ENCODE assay signal across 8 cellular contexts in the genomic region with DNA sequence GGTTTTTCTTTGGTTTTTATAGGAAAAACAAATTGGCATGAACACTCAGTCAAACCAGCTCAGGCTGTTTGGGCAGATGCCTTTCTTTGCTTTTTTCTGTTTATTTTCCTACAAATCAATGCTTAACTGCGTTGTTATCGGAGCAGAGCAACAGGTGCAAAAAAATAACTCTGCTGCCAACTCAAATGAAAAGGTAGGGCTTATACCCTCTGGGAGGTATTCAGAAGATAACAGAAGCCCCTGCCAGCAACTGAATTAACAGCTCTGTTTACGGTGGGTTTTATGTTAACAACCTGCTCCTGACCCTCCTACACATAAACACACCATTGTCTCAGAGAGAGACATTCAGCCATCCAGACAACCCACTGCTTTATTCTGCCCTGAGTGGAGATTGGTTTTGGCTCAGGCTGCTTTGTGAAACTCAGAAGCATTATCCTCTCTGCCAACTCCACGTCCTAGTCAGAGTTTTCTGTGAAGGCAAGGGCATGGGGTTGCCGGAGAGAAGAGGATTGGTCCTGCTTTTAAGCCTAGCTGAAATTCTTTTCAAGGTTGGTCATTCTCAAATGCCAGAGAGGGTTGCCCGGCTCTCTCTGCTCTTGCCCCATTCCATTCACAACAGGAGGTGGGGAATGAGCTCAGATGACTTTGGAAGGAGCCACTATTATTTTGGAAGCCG. TPM values are rescaled to one million over a fixed set of nuclear protein-coding genes. Genes with fewer than 3 reads are reported as not detected.
DNase-seq lines count a peak whose midpoint lies in the region; ATAC-seq and TF ChIP-seq lines count a peak whose summit lies in the region.
"Had no signal": no experiment of that assay in that cellular context is flagged by ENCODE, and none has a peak within 500 bp of the region (broad histone marks: within the 10 kb centered on the region; RNA-seq: fewer than 3 reads in every experiment).

No MANE protein-coding gene starts in this region.

- H3K27ac Mint-ChIP-seq in type B pancreatic cell = peak overlapping the region; percentile 90
- H3K27ac Mint-ChIP-seq in activated CD8-positive, alpha-beta memory T cell treated with anti-CD3 and anti-CD28 coated beads, Interleukin-2, amount 10 ng/mL, durations not matched to agents 7 days and 5 days = no peak overlapping the region

- no peak for ATAC-seq in activated CD8-positive, alpha-beta memory T cell treated with anti-CD3 and anti-CD28 coated beads, Interleukin-2, amount 10 ng/mL, durations not matched to agents 7 days and 5 days

- no peaks in the 10 kb centered on the region for H3K9me3 Mint-ChIP-seq in type B pancreatic cell
- H3K9me3 Mint-ChIP-seq in activated CD8-positive, alpha-beta memory T cell treated with anti-CD3 and anti-CD28 coated beads, Interleukin-2, amount 10 ng/mL, durations not matched to agents 7 days and 5 days (ENCODE audit: low read depth) = no peaks in the 10 kb centered on the region

- WGBS in liver = 23% methylated on average over 7 of the region's 7 CpGs

- peaks cover 0 to 3% (median 0%) of the 10 kb centered on the region in 4 donors for H3K27me3 ChIP-seq in liver (ENCODE audit: control insufficient read depth in 4 of 4, insufficient read depth in 4 of 4, low read length in 3 of 4)

- H3K36me3 ChIP-seq in liver (ENCODE audit: control insufficient read depth in 4 of 4, insufficient read depth in 3 of 4, low read depth in 1 of 4, low read length in 3 of 4) = no peaks in the 10 kb centered on the region

- H3K9me3 ChIP-seq in liver (ENCODE audit: control insufficient read depth in 4 of 4, low read length in 3 of 4) = no peaks in the 10 kb centered on the region

- in situ Hi-C loops in T47D (cut with HindIII; ENCODE audit: low pct_unique_long_range_greater_than_20kb, low sequenced_read_pairs) = no loop called here

- H3K4me3 ChIP-seq in liver (ENCODE audit: low read depth in 1 of 3, low read length in 3 of 3) = no peak overlapping the region

- no peak overlapping the region for H3K9ac ChIP-seq in liver (ENCODE audit: low read depth in 1 of 2, low read length in 2 of 2)

- peak overlapping the region; percentile 80 to 88 for H3K27ac ChIP-seq in liver (ENCODE audit: low read depth in 1 of 2, low read length in 2 of 2)

- DNase-seq in NCI-H1417 treated with DMSO at 0.1 percent for 48 hours (lab: John Stamatoyannopoulos, UW) (peak; percentile 12), T47D (ENCODE audit: low read depth in 1 of 2, low spot score in 1 of 2) (peak; percentile 39 to 100), type B pancreatic cell (ENCODE audit: extremely low spot score, unreplicated experiment) (no peak), cortex of kidney (lab: John Stamatoyannopoulos, UW) (no peak)
- DNase-seq in activated CD8-positive, alpha-beta memory T cell treated with anti-CD3 and anti-CD28 coated beads, Interleukin-2, amount 10 ng/mL, durations not matched to agents 7 days and 5 days = no peak
- no peak for DNase-seq in activated CD4-positive, alpha-beta T cell treated with anti-CD3 and anti-CD28 coated beads for 4 hours

- no peaks in the 10 kb centered on the region for H3K36me3 Mint-ChIP-seq in type B pancreatic cell
- no peaks in the 10 kb centered on the region for H3K36me3 Mint-ChIP-seq in activated CD8-positive, alpha-beta memory T cell treated with anti-CD3 and anti-CD28 coated beads, Interleukin-2, amount 10 ng/mL, durations not matched to agents 7 days and 5 days

- H3K27me3 Mint-ChIP-seq in type B pancreatic cell = no peaks in the 10 kb centered on the region
- peaks cover 55% of the 10 kb centered on the region for H3K27me3 Mint-ChIP-seq in activated CD8-positive, alpha-beta memory T cell treated with anti-CD3 and anti-CD28 coated beads, Interleukin-2, amount 10 ng/mL, durations not matched to agents 7 days and 5 days

- peaks cover 4 to 34% (median 24%) of the 10 kb centered on the region in 4 donors for H3K4me1 ChIP-seq in liver (ENCODE audit: control insufficient read depth in 4 of 4, insufficient read depth in 4 of 4, low read length in 3 of 4)

- TF ChIP-seq CTCF in liver (IDR thresholded peaks at IDR 0.05; ENCODE audit: low read depth, low read length, missing input control) (no peak), type B pancreatic cell (conservative IDR thresholded peaks at IDR 0.05) (no peak)

- TF ChIP-seq RAD21 in liver (IDR thresholded peaks at IDR 0.05) = peak; percentile 10 to 22

- CTCF ChIA-PET in activated CD8-positive, alpha-beta memory T cell treated with anti-CD3 and anti-CD28 coated beads, Interleukin-2, amount 10 ng/mL, durations not matched to agents 7 days and 5 days (lab: Charles Lee) = interaction anchor here (1.3 kb wide), 1 partner anchor 8 kb away, joined by 3 read pairs; no protein-coding TSS in a partner anchor

- peak overlapping the region; percentile 72 for H3K4me3 Mint-ChIP-seq in type B pancreatic cell
- no peak overlapping the region for H3K4me3 Mint-ChIP-seq in activated CD8-positive, alpha-beta memory T cell treated with anti-CD3 and anti-CD28 coated beads, Interleukin-2, amount 10 ng/mL, durations not matched to agents 7 days and 5 days

- peaks cover 46% of the 10 kb centered on the region for H3K4me1 Mint-ChIP-seq in type B pancreatic cell (ENCODE audit: unreplicated experiment)
- H3K4me1 Mint-ChIP-seq in activated CD8-positive, alpha-beta memory T cell treated with anti-CD3 and anti-CD28 coated beads, Interleukin-2, amount 10 ng/mL, durations not matched to agents 7 days and 5 days = peaks cover 24% of the 10 kb centered on the region

TF ChIP-seq in liver, 16 proteins besides CTCF, POLR2A, EP300 and RAD21:
- TF ChIP-seq RXRA (IDR thresholded peaks at IDR 0.05) = peak in 1 of 2 donors; percentile 53
- TF ChIP-seq ZBTB33 (IDR thresholded peaks at IDR 0.05) = peak; percentile 48
- no peak for TF ChIP-seq EGR1 (IDR thresholded peaks at IDR 0.05; ENCODE audit: low read depth in 2 of 2)
- peak; percentile 63 for TF ChIP-seq TAF1 (conservative IDR thresholded peaks at IDR 0.05)
- no peak for TF ChIP-seq ATF3 (IDR thresholded peaks at IDR 0.05)
- peak; percentile 42 for TF ChIP-seq YY1 (IDR thresholded peaks at IDR 0.05)
- peak in 1 of 2 donors; percentile 7 for TF ChIP-seq JUND (IDR thresholded peaks at IDR 0.05)
- TF ChIP-seq NR2F2 (IDR thresholded peaks at IDR 0.05) = no peak
- no peak for TF ChIP-seq HNF4G (IDR thresholded peaks at IDR 0.05)
- peak in 1 of 2 donors; percentile 21 for TF ChIP-seq GABPA (IDR thresholded peaks at IDR 0.05 in 1 of 2, conservative IDR thresholded peaks at IDR 0.05 in 1 of 2)
- TF ChIP-seq FOXA2 (IDR thresholded peaks at IDR 0.05) = peak; percentile 3
- no peak for TF ChIP-seq FOXA1 (IDR thresholded peaks at IDR 0.05)
- peak; percentile 67 for TF ChIP-seq SP1 (IDR thresholded peaks at IDR 0.05)
- TF ChIP-seq, protein P1, sequence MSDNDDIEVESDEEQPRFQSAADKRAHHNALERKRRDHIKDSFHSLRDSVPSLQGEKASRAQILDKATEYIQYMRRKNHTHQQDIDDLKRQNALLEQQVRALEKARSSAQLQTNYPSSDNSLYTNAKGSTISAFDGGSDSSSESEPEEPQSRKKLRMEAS (IDR thresholded peaks at IDR 0.05) = peak; percentile 24
- TF ChIP-seq REST (IDR thresholded peaks at IDR 0.05) = peak; percentile 16
- TF ChIP-seq HNF4A (conservative IDR thresholded peaks at IDR 0.05) = peak; percentile 20 to 33

RNA-seq across cellular contexts. Expression of gene EHF, which starts 11.3 kb away (rescaled TPM):
- total RNA-seq in liver (1 to 10 TPM; 1.1 to 5.9 TPM), type B pancreatic cell (ENCODE audit: low replicate concordance) (31.5 and 44.8 TPM in 2 replicates)
- polyA plus RNA-seq in liver = 1 to 10 TPM in 1 of 2 donors, under 1 TPM in 1; 0.85 to 4.1 TPM
- under 1 TPM; 0.07 to 0.44 TPM for total RNA-seq in activated CD8-positive, alpha-beta memory T cell treated with anti-CD3 and anti-CD28 coated beads, Interleukin-2, amount 10 ng/mL, durations not matched to agents 7 days and 5 days
- total RNA-seq: fibroblast of villous mesenchyme had no signal

Comparison
In these comparisons a context has a peak if more than half of its experiments do, and no peak if none do; other contexts are left out.
1. DNase-seq: peak in NCI-H1417 treated with DMSO at 0.1 percent for 48 hours (single experiment) and T47D (2 of 2); none in type B pancreatic cell (single experiment), activated CD8-positive, alpha-beta memory T cell treated with anti-CD3 and anti-CD28 coated beads, Interleukin-2, amount 10 ng/mL, durations not matched to agents 7 days and 5 days (single experiment), cortex of kidney (single experiment) and activated CD4-positive, alpha-beta T cell treated with anti-CD3 and anti-CD28 coated beads for 4 hours (0 of 2).